25 cellular contexts compared by ENCODE assay signal in the genomic region with DNA sequence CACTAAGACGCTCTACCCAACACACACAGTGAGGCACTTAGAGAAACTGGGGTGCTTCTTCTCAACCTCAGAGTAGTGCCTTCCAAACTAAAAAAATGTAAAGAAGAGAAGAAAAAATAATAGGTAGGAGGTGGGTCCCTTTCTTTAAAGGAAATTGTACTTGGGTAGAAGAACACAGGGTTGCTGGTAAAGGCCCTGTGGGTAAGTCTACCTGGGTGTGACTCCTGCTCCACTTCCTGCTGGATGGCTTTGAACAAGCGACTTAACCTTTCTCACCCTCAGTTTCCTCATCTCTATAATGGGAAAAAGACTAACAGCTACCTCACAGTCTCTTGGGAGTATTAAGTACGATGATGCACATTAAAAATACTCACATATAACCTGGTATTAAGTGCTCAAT. TPM values are rescaled to one million over a fixed set of nuclear protein-coding genes. Genes with fewer than 3 reads are reported as not detected.
"Had no signal": no experiment of that assay in that cellular context is flagged by ENCODE, and none has a peak within 500 bp of the region (broad histone marks: within the 10 kb centered on the region; RNA-seq: fewer than 3 reads in every experiment).

No MANE protein-coding gene starts in this region.

- H3K27me3 ChIP-seq: gastrocnemius medialis, pancreas had no signal

- H3K9me3 Mint-ChIP-seq: natural killer cell treated with Interleukin-12 subunit alpha and Interleukin-12 subunit beta and Interleukin-15 and Interleukin-18, amount 100 ng/mL, for 72 hours had no signal

- ATAC-seq: esophagus mucosa; gastrocnemius medialis; heart right ventricle; mucosa of descending colon; natural killer cell treated with Interleukin-12 subunit alpha and Interleukin-12 subunit beta and Interleukin-15 and Interleukin-18, amount 100 ng/mL, for 72 hours; pancreas; right cardiac atrium had no signal

- H3K27me3 Mint-ChIP-seq: progenitor cell of endocrine pancreas had no signal

- H3K27ac Mint-ChIP-seq: natural killer cell treated with Interleukin-12 subunit alpha and Interleukin-12 subunit beta and Interleukin-15 and Interleukin-18, amount 100 ng/mL, for 72 hours; neural progenitor cell had no signal

- H3K9me3 ChIP-seq: gastrocnemius medialis, heart right ventricle, mucosa of descending colon, pancreas had no signal

- H3K27ac ChIP-seq: coronary artery, gastrocnemius medialis, heart right ventricle, neural progenitor cell, pancreas had no signal

- H3K4me3 Mint-ChIP-seq: natural killer cell treated with Interleukin-12 subunit alpha and Interleukin-12 subunit beta and Interleukin-15 and Interleukin-18, amount 100 ng/mL, for 72 hours; neural progenitor cell had no signal

- H3K4me1 ChIP-seq: gastrocnemius medialis, heart right ventricle, pancreas had no signal

- DNase-seq: effector CD8-positive, alpha-beta T cell; gastrocnemius medialis; heart right ventricle; hypothalamus; kidney glomerular epithelial cell; mucosa of descending colon; occipital lobe; pancreas; right cardiac atrium; small intestine; stimulated activated CD4-positive, alpha-beta T cell treated with anti-CD3 and anti-CD28 coated beads, Interleukin-12 subunit alpha, Interleukin-12 subunit beta, amount 100 ng/mL, for 4 hours; stimulated activated naive CD4-positive, alpha-beta T cell treated with Interleukin-2 at 50 U/mL for 16 hours; trophoblast cell had no signal

- H3K36me3 Mint-ChIP-seq: natural killer cell treated with Interleukin-12 subunit alpha and Interleukin-12 subunit beta and Interleukin-15 and Interleukin-18, amount 100 ng/mL, for 72 hours; neural progenitor cell had no signal

- H3K36me3 ChIP-seq: gastrocnemius medialis, heart right ventricle, neural progenitor cell, pancreas had no signal

- H3K4me3 ChIP-seq: coronary artery, gastrocnemius medialis, heart right ventricle, mucosa of descending colon, neural progenitor cell, pancreas had no signal

RNA-seq across cellular contexts. Expression of gene GLRA1, which starts 32.1 kb away (rescaled TPM):
- total RNA-seq: dermis microvascular lymphatic vessel endothelial cell; esophagus mucosa; fibroblast of villous mesenchyme; gastrocnemius medialis; heart right ventricle; liver; lung microvascular endothelial cell; mesenteric fat pad; mucosa of descending colon; natural killer cell treated with Interleukin-12 subunit alpha and Interleukin-12 subunit beta and Interleukin-15 and Interleukin-18, amount 100 ng/mL, for 72 hours; progenitor cell of endocrine pancreas; right cardiac atrium; urinary bladder had no signal
- polyA plus RNA-seq: heart right ventricle, liver, right cardiac atrium, small intestine, thymus, urinary bladder had no signal
